In the genomic region with DNA sequence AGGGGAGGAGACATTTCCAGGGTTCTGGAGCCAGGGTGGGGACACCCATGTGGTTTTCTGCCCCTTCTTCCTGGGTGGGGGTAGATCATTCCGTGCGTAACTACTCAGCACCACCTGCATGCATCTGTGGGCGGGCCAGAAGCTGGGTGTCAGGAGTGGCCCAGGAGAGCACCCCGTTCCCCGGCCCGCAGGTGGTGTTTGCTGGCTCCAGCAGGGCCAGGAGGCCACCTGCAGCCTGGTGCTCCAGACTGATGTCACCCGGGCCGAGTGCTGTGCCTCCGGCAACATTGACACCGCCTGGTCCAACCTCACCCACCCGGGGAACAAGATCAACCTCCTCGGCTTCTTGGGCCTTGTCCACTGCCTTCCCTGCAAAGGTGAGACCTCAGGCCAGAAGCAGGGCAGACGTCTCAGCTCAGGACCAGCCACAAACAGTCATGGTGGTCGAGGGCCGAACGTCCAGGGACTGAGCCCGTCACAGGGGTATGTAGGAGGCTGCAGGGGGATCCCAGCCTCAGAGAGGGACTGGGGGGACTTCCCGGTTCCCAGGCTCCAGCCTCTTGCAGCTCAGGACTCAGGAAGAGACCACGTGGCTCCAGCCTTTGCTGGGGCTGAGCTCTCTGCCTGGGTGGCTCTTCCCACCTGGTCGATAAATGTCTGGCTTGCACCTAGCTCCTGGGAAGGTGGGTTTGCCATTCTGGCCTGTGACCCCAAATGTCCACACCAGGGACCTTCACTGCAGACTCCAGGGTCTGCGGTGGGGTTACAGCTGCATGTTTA, we compare ENCODE assay signal across 10 cellular contexts. TPM values are rescaled to one million over a fixed set of nuclear protein-coding genes. Genes with fewer than 3 reads are reported as not detected.
DNase-seq lines count a peak whose midpoint lies in the region; ATAC-seq and TF ChIP-seq lines count a peak whose summit lies in the region.
"Had no signal": no experiment of that assay in that cellular context is flagged by ENCODE, and none has a peak within 500 bp of the region (broad histone marks: within the 10 kb centered on the region; RNA-seq: fewer than 3 reads in every experiment).

No MANE protein-coding gene starts in this region.

- H3K4me3 Mint-ChIP-seq in activated T-cell treated with anti-CD3 and anti-CD28 coated beads, Interleukin-2, amount 50 U/mL, for 72 hours = no peak overlapping the region

- ATAC-seq in activated T-cell treated with anti-CD3 and anti-CD28 coated beads, Interleukin-2, amount 50 U/mL, for 72 hours (replicated peaks in 1 of 2) = no peak

- H3K27me3 Mint-ChIP-seq in activated T-cell treated with anti-CD3 and anti-CD28 coated beads, Interleukin-2, amount 50 U/mL, for 72 hours (ENCODE audit: low read depth) = no peaks in the 10 kb centered on the region

- no peaks in the 10 kb centered on the region for H3K36me3 Mint-ChIP-seq in activated T-cell treated with anti-CD3 and anti-CD28 coated beads, Interleukin-2, amount 50 U/mL, for 72 hours (ENCODE audit: insufficient read depth in 2 of 2)

- 35 to 36% methylated on average over 17 to 20 of the region's 21 CpGs for WGBS in GM23248 (ENCODE audit: low coverage in 1 of 2, low lambda C conversion rate in 2 of 2, missing lambda C conversion rate in 2 of 2), 2 experiments

- H3K27ac Mint-ChIP-seq in activated T-cell treated with anti-CD3 and anti-CD28 coated beads, Interleukin-2, amount 50 U/mL, for 72 hours = no peak overlapping the region

- H3K4me1 ChIP-seq in GM23248 (ENCODE audit: insufficient read depth) (peaks cover 5% of the 10 kb centered on the region; the same call in 1 of the 2 replicates), Peyer's patch (peaks cover 3 to 42% (median 13%) of the 10 kb centered on the region in 4 donors), fibroblast of lung (ENCODE audit: control insufficient read depth, extremely low read depth, insufficient read depth, low read length) (peaks cover 17% of the 10 kb centered on the region), skeletal muscle satellite cell (ENCODE audit: control insufficient read depth, insufficient read depth, low read length) (peaks cover 30% of the 10 kb centered on the region)

- H3K4me3 ChIP-seq in GM23248 (peak overlapping the region; percentile 78), Peyer's patch (peak overlapping the region in 3 of 4 donors; percentile 32 to 52 (median 50)), fibroblast of lung (replicated peaks in 1 of 4; ENCODE audit: control extremely low read depth in 1 of 4, insufficient read depth in 1 of 4, low read depth in 3 of 4, low read length in 4 of 4) (peak overlapping the region in 2 of 4 experiments; percentile 32 to 35), skeletal muscle satellite cell (ENCODE audit: low read length) (peak overlapping the region; percentile 96)

- in situ Hi-C loops in GM23248 (cut with MboI) = no loop called here

- H3K36me3 ChIP-seq in GM23248 (ENCODE audit: low read depth) = no peaks in the 10 kb centered on the region
- H3K36me3 ChIP-seq in Peyer's patch = no peaks in the 10 kb centered on the region
- no peaks in the 10 kb centered on the region for H3K36me3 ChIP-seq in fibroblast of lung (ENCODE audit: control insufficient read depth, insufficient read depth, low read length)
- H3K36me3 ChIP-seq in skeletal muscle satellite cell (ENCODE audit: insufficient read depth, low read length) = peaks cover 23% of the 10 kb centered on the region
- H3K36me3 ChIP-seq: WERI-Rb-1 had no signal

- H3K9me3 ChIP-seq in GM23248 (ENCODE audit: low read depth) (no peaks in the 10 kb centered on the region), Peyer's patch (no peaks in the 10 kb centered on the region), fibroblast of lung (ENCODE audit: control insufficient read depth, insufficient read depth, low read depth, low read length) (no peaks in the 10 kb centered on the region), skeletal muscle satellite cell (replicated peaks; ENCODE audit: low read length) (no peaks in the 10 kb centered on the region)

- no peak for TF ChIP-seq POLR2A in Peyer's patch (IDR thresholded peaks at IDR 0.05)

- no peaks in the 10 kb centered on the region for H3K9me2 ChIP-seq in GM23248 (ENCODE audit: insufficient read depth)

- no peak for TF ChIP-seq CTCF in Peyer's patch (IDR thresholded peaks at IDR 0.05)
- TF ChIP-seq CTCF in fibroblast of lung (conservative IDR thresholded peaks at IDR 0.05 in 1 of 2, IDR thresholded peaks at IDR 0.05 in 1 of 2; ENCODE audit: low read depth in 1 of 2, low read length in 2 of 2) = no peak

- DNase-seq in GM23248 (peak; percentile 42), Peyer's patch (no peak), fibroblast of lung (ENCODE audit: low read depth in 2 of 2) (peak; percentile 44 to 65), NCI-H2029 (lab: John Stamatoyannopoulos, UW) (no peak), iPS-NIHi7 (ENCODE audit: extremely low spot score) (no peak)
- no peak for DNase-seq in activated T-cell treated with anti-CD3 and anti-CD28 coated beads, Interleukin-2, amount 50 U/mL, for 72 hours
- DNase-seq: KG1, WERI-Rb-1 had no signal

- H3F3A ChIP-seq in GM23248 (ENCODE audit: insufficient read depth) = no peaks in the 10 kb centered on the region; the same call in 1 of the 2 replicates

- H3K27me3 ChIP-seq in GM23248 (replicated peaks; ENCODE audit: insufficient read depth) = no peaks in the 10 kb centered on the region
- peaks cover 0 to 3% of the 10 kb centered on the region in 2 donors for H3K27me3 ChIP-seq in Peyer's patch
- no peaks in the 10 kb centered on the region for H3K27me3 ChIP-seq in fibroblast of lung (ENCODE audit: control insufficient read depth, insufficient read depth, low read length)
- no peaks in the 10 kb centered on the region for H3K27me3 ChIP-seq in skeletal muscle satellite cell (ENCODE audit: control insufficient read depth, insufficient read depth, low read length)

- H2AFZ ChIP-seq in GM23248 = no peak overlapping the region
- H2AFZ ChIP-seq in fibroblast of lung (ENCODE audit: low read length) = no peak overlapping the region
- H2AFZ ChIP-seq: parathyroid adenoma had no signal

- H4K20me1 ChIP-seq in GM23248 (ENCODE audit: insufficient read depth) (no peaks in the 10 kb centered on the region), fibroblast of lung (ENCODE audit: control insufficient read depth, extremely low read depth, insufficient read depth, low read length) (no peaks in the 10 kb centered on the region)

- H3K9ac ChIP-seq in GM23248 (peak overlapping the region; percentile 84), fibroblast of lung (ENCODE audit: insufficient read depth, low read length) (no peak overlapping the region), skeletal muscle satellite cell (ENCODE audit: low read depth, low read length) (peak overlapping the region; percentile 97)
- H3K9ac ChIP-seq: parathyroid adenoma had no signal

- H3K27ac ChIP-seq in GM23248 (peak overlapping the region; percentile 48), Peyer's patch (peak overlapping the region; percentile 60 to 86 (median 73)), fibroblast of lung (ENCODE audit: insufficient read depth, low read length) (peak overlapping the region; percentile 26)
- H3K27ac ChIP-seq: parathyroid adenoma, WERI-Rb-1 had no signal

- H3K79me2 ChIP-seq in GM23248 (ENCODE audit: insufficient read depth) (peaks cover 19% of the 10 kb centered on the region; the same call in 1 of the 2 replicates), fibroblast of lung (ENCODE audit: control insufficient read depth, insufficient read depth, low read length) (peaks cover 2% of the 10 kb centered on the region)
- H3K79me2 ChIP-seq: parathyroid adenoma had no signal

- no peaks in the 10 kb centered on the region for H3K4me1 Mint-ChIP-seq in activated T-cell treated with anti-CD3 and anti-CD28 coated beads, Interleukin-2, amount 50 U/mL, for 72 hours (ENCODE audit: low read depth)

- no peaks in the 10 kb centered on the region for H3K9me3 Mint-ChIP-seq in activated T-cell treated with anti-CD3 and anti-CD28 coated beads, Interleukin-2, amount 50 U/mL, for 72 hours

- H3K4me2 ChIP-seq in GM23248 (ENCODE audit: unreplicated experiment) = peak overlapping the region; percentile 87
- H3K4me2 ChIP-seq in fibroblast of lung (ENCODE audit: extremely low read depth, insufficient read depth, low read length) = no peak overlapping the region
- H3K4me2 ChIP-seq in skeletal muscle satellite cell (ENCODE audit: low read length) = peak overlapping the region; percentile 100

RNA-seq across cellular contexts. Expression of a gene that starts 1.6 kb away (rescaled TPM):
- total RNA-seq in GM23248 (2014; rRNA removed; shearing (Covaris generic)) = 97.3 and 100 TPM in 2 replicates
- polyA plus RNA-seq in GM23248 (2016; fragmentation: Nextera tagmentation; extraction: Ambion mirVana) = 39.2 and 41.4 TPM in 2 replicates
- 10 to 100 TPM; 13.8 to 94.9 (median 34.9) TPM for total RNA-seq in Peyer's patch
- total RNA-seq in fibroblast of lung = 26.8 and 36.5 TPM in 2 replicates
- 10.2 and 18.6 TPM in 2 replicates for polyA plus RNA-seq in fibroblast of lung
- 16.7 and 28.3 TPM in 2 replicates for polyA plus RNA-seq in fibroblast of lung (2012)
- 11.8 and 20.3 TPM in 2 replicates for polyA minus RNA-seq in fibroblast of lung (ENCODE audit: low replicate concordance)
- 32.2 and 166 TPM in 2 replicates for total RNA-seq in skeletal muscle satellite cell (2012; rRNA removed)
- 10 to 100 TPM; 10.0 to 11.4 TPM for total RNA-seq in activated T-cell treated with anti-CD3 and anti-CD28 coated beads, Interleukin-2, amount 50 U/mL, for 72 hours

RNA-seq across cellular contexts. Expression of a gene that starts 14.8 kb away (rescaled TPM):
- 71.3 and 72.4 TPM in 2 replicates for total RNA-seq in GM23248 (2014; rRNA removed; shearing (Covaris generic))
- polyA plus RNA-seq in GM23248 (2016; fragmentation: Nextera tagmentation; extraction: Ambion mirVana) (52.7 and 58.5 TPM in 2 replicates), fibroblast of lung (7.8 and 10.7 TPM in 2 replicates)
- total RNA-seq in Peyer's patch (100 to 1,000 TPM in 3 of 4 donors, 10 to 100 TPM in 1; 83.3 to 119 (median 115) TPM), fibroblast of lung (12.1 and 18.0 TPM in 2 replicates)
- 23.5 and 35.0 TPM in 2 replicates for polyA plus RNA-seq in fibroblast of lung (2012)
- 9.1 and 10.1 TPM in 2 replicates for polyA minus RNA-seq in fibroblast of lung (ENCODE audit: low replicate concordance)
- total RNA-seq in skeletal muscle satellite cell (2012; rRNA removed) = 55.8 and 70.8 TPM in 2 replicates
- total RNA-seq in activated T-cell treated with anti-CD3 and anti-CD28 coated beads, Interleukin-2, amount 50 U/mL, for 72 hours = 10 to 100 TPM; 72.8 to 91.8 TPM

RNA-seq across cellular contexts. Expression of a gene that starts 17.5 kb away (rescaled TPM):
- not detected in 2 replicates for total RNA-seq in GM23248 (2014; rRNA removed; shearing (Covaris generic))
- not detected in 2 replicates for polyA plus RNA-seq in GM23248 (2016; fragmentation: Nextera tagmentation; extraction: Ambion mirVana)
- total RNA-seq in Peyer's patch = not detected
- not detected in 2 replicates for total RNA-seq in fibroblast of lung
- polyA plus RNA-seq in fibroblast of lung = not detected in 2 replicates
- not detected in 2 replicates for polyA plus RNA-seq in fibroblast of lung (2012)
- not detected in 2 replicates for polyA minus RNA-seq in fibroblast of lung (ENCODE audit: low replicate concordance)
- not detected in 2 replicates for total RNA-seq in skeletal muscle satellite cell (2012; rRNA removed)
- total RNA-seq in activated T-cell treated with anti-CD3 and anti-CD28 coated beads, Interleukin-2, amount 50 U/mL, for 72 hours = under 1 TPM in 1 of 2 donors, not detected in 1; 0.22 TPM

RNA-seq across cellular contexts. Expression of a gene that starts 30.9 kb away (rescaled TPM):
- total RNA-seq in GM23248 (2014; rRNA removed; shearing (Covaris generic)) = 2.5 and 2.7 TPM in 2 replicates
- polyA plus RNA-seq in GM23248 (2016; fragmentation: Nextera tagmentation; extraction: Ambion mirVana) = 0.32 and 0.36 TPM in 2 replicates
- total RNA-seq in Peyer's patch = 10 to 100 TPM in 3 of 4 donors, 1 to 10 TPM in 1; 7.5 to 33.8 (median 21.6) TPM
- 8.3 and 22.1 TPM in 2 replicates for total RNA-seq in fibroblast of lung
- 1.0 and 3.2 TPM in 2 replicates for polyA plus RNA-seq in fibroblast of lung
- 7.0 and 14.1 TPM in 2 replicates for polyA plus RNA-seq in fibroblast of lung (2012)
- 3.4 and 3.6 TPM in 2 replicates for polyA minus RNA-seq in fibroblast of lung (ENCODE audit: low replicate concordance)
- total RNA-seq in skeletal muscle satellite cell (2012; rRNA removed) = 1.5 and 8.1 TPM in 2 replicates
- 1 to 10 TPM in 1 of 2 donors, under 1 TPM in 1; 0.72 to 2.0 TPM for total RNA-seq in activated T-cell treated with anti-CD3 and anti-CD28 coated beads, Interleukin-2, amount 50 U/mL, for 72 hours

RNA-seq across cellular contexts. Expression of a gene that starts 38.1 kb away (rescaled TPM):
- 0.13 and 1.2 TPM in 2 replicates for total RNA-seq in GM23248 (2014; rRNA removed; shearing (Covaris generic))
- polyA plus RNA-seq in GM23248 (2016; fragmentation: Nextera tagmentation; extraction: Ambion mirVana) (not detected in 2 replicates), fibroblast of lung (0.06 TPM in 1 of 2 replicates, not detected in the other)
- total RNA-seq in Peyer's patch (not detected), fibroblast of lung (under 0.01 TPM in 1 of 2 replicates, not detected in the other)
- polyA plus RNA-seq in fibroblast of lung (2012) = 0.24 TPM in 1 of 2 replicates, not detected in the other
- not detected in 2 replicates for polyA minus RNA-seq in fibroblast of lung (ENCODE audit: low replicate concordance)
- 0.44 TPM in 1 of 2 replicates, not detected in the other for total RNA-seq in skeletal muscle satellite cell (2012; rRNA removed)
- total RNA-seq in activated T-cell treated with anti-CD3 and anti-CD28 coated beads, Interleukin-2, amount 50 U/mL, for 72 hours = not detected

Comparison
In these comparisons a context has a peak if more than half of its experiments do, and no peak if none do; other contexts are left out.
1. DNase-seq: peak in GM23248 (single experiment) and fibroblast of lung (2 of 2); none in Peyer's patch (0 of 3), NCI-H2029 (single experiment), activated T-cell treated with anti-CD3 and anti-CD28 coated beads, Interleukin-2, amount 50 U/mL, for 72 hours (0 of 2) and iPS-NIHi7 (single experiment).
2. Peak in every context shown above with its lines, with median percentiles within 50 percentile points of each other: H3K27ac ChIP-seq.